10 cellular contexts compared by ENCODE assay signal in the genomic region with DNA sequence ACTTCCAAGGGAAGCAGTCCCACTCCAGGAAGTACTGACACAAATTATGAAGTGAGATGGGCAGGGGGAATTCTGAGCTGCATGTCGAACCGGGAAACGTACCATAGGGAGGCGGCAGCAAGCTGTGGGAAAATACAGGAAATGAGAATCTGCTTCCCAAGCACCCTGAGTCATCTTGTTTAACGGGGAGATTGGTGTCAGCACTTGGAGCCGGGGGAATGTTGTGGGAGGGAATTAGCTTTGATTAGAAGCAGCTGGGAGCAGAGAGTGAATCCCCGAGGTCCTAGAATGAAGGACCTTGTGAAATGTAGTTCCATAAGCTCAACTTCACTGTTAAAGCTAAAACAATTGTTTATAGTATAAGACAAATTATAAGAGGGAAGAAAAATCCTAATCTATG.
A peak's percentile ranks its signal among the peaks of the same experiment; 100 is the strongest.
DNase-seq lines count a peak whose midpoint lies in the region; ATAC-seq, FAIRE-seq and TF ChIP-seq lines count a peak whose summit lies in the region.
"Had no signal": no experiment of that assay in that cellular context is flagged by ENCODE, and none has a peak within 500 bp of the region (broad histone marks: within the 10 kb centered on the region; RNA-seq: fewer than 3 reads in every experiment).

No MANE protein-coding gene starts in this region.

- H3K79me2 ChIP-seq in trophoblast cell (ENCODE audit: control insufficient read depth, insufficient read depth, low read length, poor library complexity) (no peaks in the 10 kb centered on the region), Karpas-422 (ENCODE audit: low read length) (no peaks in the 10 kb centered on the region)

- CTCF ChIA-PET in A549 (lab: Yijun Ruan, JAX): interaction anchor here (0.7 to 2.3 kb wide), 13 partner anchors 9 to 696 kb away, joined by 3 to 12 read pairs (median 4); no protein-coding TSS in a partner anchor

- TF ChIP-seq CTCF in A549 (IDR thresholded peaks at IDR 0.05) (peak; percentile 37), epithelial cell of esophagus (IDR thresholded peaks at IDR 0.05; ENCODE audit: insufficient read depth, low read depth, low read length, missing control alignments) (peak; percentile 49)

- peak; percentile 62 to 67 for TF ChIP-seq RAD21 in A549 (conservative IDR thresholded peaks at IDR 0.05 in 1 of 2, IDR thresholded peaks at IDR 0.05 in 1 of 2)

- peak overlapping the region; percentile 77 for H2BK15ac ChIP-seq in mesenchymal stem cell (ENCODE audit: low read depth, poor library complexity, severe bottlenecking)

- H4K91ac ChIP-seq in mesenchymal stem cell (ENCODE audit: low read length) (peak overlapping the region; percentile 92), trophoblast cell (ENCODE audit: low read depth, low read length) (no peak overlapping the region)

- DNase-seq in A549 (ENCODE audit: low read depth in 1 of 2, low spot score in 1 of 2) (peak; percentile 69 to 87), NCI-H226 (peak; percentile 84), epithelial cell of esophagus (ENCODE audit: low read depth) (peak; percentile 89), mesenchymal stem cell (peak; percentile 99), trophoblast cell (no peak), Karpas-422 (no peak)
- DNase-seq: activated T-cell treated with anti-CD3 and anti-CD28 coated beads, Interleukin-2, amount 50 U/mL, for 1 hour had no signal

- no peaks in the 10 kb centered on the region for H3K36me3 ChIP-seq in mesenchymal stem cell (ENCODE audit: control insufficient read depth in 1 of 2, insufficient read depth in 2 of 2, low read depth in 1 of 2, low read length in 2 of 2)
- no peaks in the 10 kb centered on the region for H3K36me3 ChIP-seq in trophoblast cell (ENCODE audit: control insufficient read depth in 1 of 2, insufficient read depth in 2 of 2, low read length in 2 of 2)
- H3K36me3 ChIP-seq in Karpas-422 (ENCODE audit: insufficient read depth, low read length): no peaks in the 10 kb centered on the region
- H3K36me3 ChIP-seq: BLaER1 had no signal

- POLR2A ChIA-PET in A549 (lab: Yijun Ruan, JAX): interaction anchor here (0.5 to 2.2 kb wide), 4 partner anchors 11 to 519 kb away, joined by 3 to 20 read pairs (median 4); partner anchors contain the start of gene PFKFB3

- H3K9me3 ChIP-seq in A549 (no peaks in the 10 kb centered on the region), mesenchymal stem cell (ENCODE audit: control insufficient read depth, low read length) (no peaks in the 10 kb centered on the region), trophoblast cell (ENCODE audit: insufficient read depth, low read depth, low read length) (no peaks in the 10 kb centered on the region), Karpas-422 (ENCODE audit: low read length) (no peaks in the 10 kb centered on the region)

- H3K27ac ChIP-seq in A549 (peak overlapping the region; percentile 74 to 82), mesenchymal stem cell (ENCODE audit: low read length, poor library complexity, severe bottlenecking) (peak overlapping the region; percentile 17), trophoblast cell (ENCODE audit: low read depth, low read length) (no peak overlapping the region), Karpas-422 (ENCODE audit: low read length) (no peak overlapping the region)
- H3K27ac ChIP-seq: BLaER1 had no signal

- H2BK5ac ChIP-seq in mesenchymal stem cell (ENCODE audit: low read depth, low read length, poor library complexity, severe bottlenecking): no peak overlapping the region
- no peak overlapping the region for H2BK5ac ChIP-seq in trophoblast cell (ENCODE audit: low read depth, low read length, poor library complexity)

- H2BK12ac ChIP-seq in mesenchymal stem cell (ENCODE audit: low read length in 2 of 2) (peak overlapping the region; percentile 78 to 97), trophoblast cell (ENCODE audit: low read length) (no peak overlapping the region)

- 5% methylated on average over 7 of the region's 7 CpGs for WGBS in A549 (ENCODE audit: missing lambda C conversion rate)
- WGBS in mesenchymal stem cell: under 1% methylated on average over 6 of the region's 7 CpGs
- WGBS in trophoblast cell (ENCODE audit: extremely low coverage, insufficient coverage, insufficient read length): no CpG with 5 or more reads among the region's 7 CpGs

- H4K20me1 ChIP-seq in Karpas-422 (ENCODE audit: insufficient read depth, low read depth, low read length): no peaks in the 10 kb centered on the region
- H4K20me1 ChIP-seq: BLaER1 had no signal

- no peak for TF ChIP-seq POLR2A in A549 (IDR thresholded peaks at IDR 0.05; ENCODE audit: low read length)

- no peak overlapping the region for H4K12ac ChIP-seq in trophoblast cell (ENCODE audit: low read depth, low read length)

- peak; percentile 87 to 89 for ATAC-seq in A549
- ATAC-seq in HG03520 (IDR thresholded peaks at IDR 0.05; ENCODE audit: unreplicated experiment): no peak
- no peak for ATAC-seq in HG03025 (IDR thresholded peaks at IDR 0.05; ENCODE audit: low FRiP score, unreplicated experiment)

- FAIRE-seq in A549 (lab: Jason Lieb, UNC): peak; percentile 7

- no peaks in the 10 kb centered on the region for H3K9me2 ChIP-seq in Karpas-422 (replicated peaks; ENCODE audit: insufficient read depth, low read length)

- peak overlapping the region; percentile 29; the same call in 2 of the 3 replicates for H3K4me3 ChIP-seq in A549
- no peak overlapping the region for H3K4me3 ChIP-seq in epithelial cell of esophagus (ENCODE audit: low read length)
- peak overlapping the region in 1 of 2 experiments; percentile 69 for H3K4me3 ChIP-seq in mesenchymal stem cell (ENCODE audit: insufficient read depth in 1 of 2, low read depth in 1 of 2, low read length in 2 of 2)
- no peak overlapping the region for H3K4me3 ChIP-seq in trophoblast cell (ENCODE audit: low read depth, low read length)
- no peak overlapping the region for H3K4me3 ChIP-seq in Karpas-422 (ENCODE audit: low read length)
- H3K4me3 ChIP-seq: BLaER1 had no signal

- peak overlapping the region; percentile 93 for H4K8ac ChIP-seq in mesenchymal stem cell (ENCODE audit: low read length)
- H4K8ac ChIP-seq in trophoblast cell (ENCODE audit: low read depth, low read length): no peak overlapping the region

- no peak for TF ChIP-seq EP300 in A549 (IDR thresholded peaks at IDR 0.05)

- no peak overlapping the region for H3K14ac ChIP-seq in mesenchymal stem cell (ENCODE audit: low read length in 2 of 2)
- H3K14ac ChIP-seq in trophoblast cell (ENCODE audit: low read length): no peak overlapping the region

- H3K18ac ChIP-seq in mesenchymal stem cell (ENCODE audit: low read depth in 1 of 2, low read length in 2 of 2) (peak overlapping the region; percentile 85 to 94), trophoblast cell (ENCODE audit: low read length) (no peak overlapping the region)

- H3K4ac ChIP-seq in mesenchymal stem cell (ENCODE audit: low read depth in 1 of 2, low read length in 2 of 2) (peak overlapping the region; percentile 83 to 95), trophoblast cell (ENCODE audit: low read depth, low read length) (no peak overlapping the region)

- H3K79me1 ChIP-seq in mesenchymal stem cell (replicated peaks; ENCODE audit: low read length, poor library complexity, severe bottlenecking): no peaks in the 10 kb centered on the region
- no peaks in the 10 kb centered on the region for H3K79me1 ChIP-seq in trophoblast cell (ENCODE audit: low read length)

- H3K27me3 ChIP-seq in mesenchymal stem cell (ENCODE audit: control insufficient read depth in 1 of 2, insufficient read depth in 1 of 2, low read length in 2 of 2) (no peaks in the 10 kb centered on the region), trophoblast cell (ENCODE audit: insufficient read depth, low read length) (no peaks in the 10 kb centered on the region), Karpas-422 (ENCODE audit: low read length) (no peaks in the 10 kb centered on the region)
- H3K27me3 ChIP-seq: BLaER1 had no signal

- H3K4me2 ChIP-seq in A549: peak overlapping the region; percentile 87
- H3K4me2 ChIP-seq in mesenchymal stem cell (ENCODE audit: low read length, poor library complexity, severe bottlenecking): peak overlapping the region; percentile 45
- H3K4me2 ChIP-seq in trophoblast cell (ENCODE audit: low read length): no peak overlapping the region
- H3K4me2 ChIP-seq in Karpas-422 (ENCODE audit: low read depth, low read length, poor library complexity, severe bottlenecking): no peak overlapping the region
- H3K4me2 ChIP-seq: BLaER1 had no signal

- H2BK120ac ChIP-seq in mesenchymal stem cell (ENCODE audit: low read depth, low read length) (peak overlapping the region; percentile 85), trophoblast cell (ENCODE audit: insufficient read depth, low read length, poor library complexity) (no peak overlapping the region)

- peaks cover 32% of the 10 kb centered on the region for H3K4me1 ChIP-seq in A549
- peaks cover 3% of the 10 kb centered on the region for H3K4me1 ChIP-seq in mesenchymal stem cell (ENCODE audit: control insufficient read depth, insufficient read depth, low read depth, low read length)
- H3K4me1 ChIP-seq in trophoblast cell (ENCODE audit: control insufficient read depth in 1 of 2, insufficient read depth in 2 of 2, low read length in 2 of 2): no peaks in the 10 kb centered on the region
- no peaks in the 10 kb centered on the region for H3K4me1 ChIP-seq in Karpas-422 (ENCODE audit: low read length)
- H3K4me1 ChIP-seq: BLaER1 had no signal

- H3K23ac ChIP-seq in mesenchymal stem cell (ENCODE audit: low read length in 2 of 2) (no peak overlapping the region), trophoblast cell (ENCODE audit: low read length) (no peak overlapping the region)

- H3K9ac ChIP-seq in mesenchymal stem cell (ENCODE audit: low read length): peak overlapping the region; percentile 82
- no peak overlapping the region for H3K9ac ChIP-seq in trophoblast cell (ENCODE audit: low read length)
- no peak overlapping the region for H3K9ac ChIP-seq in Karpas-422 (ENCODE audit: low read length)
- H3K9ac ChIP-seq: BLaER1 had no signal

- no peak overlapping the region for H2AFZ ChIP-seq in mesenchymal stem cell (ENCODE audit: low read depth, low read length)
- no peak overlapping the region for H2AFZ ChIP-seq in trophoblast cell (ENCODE audit: insufficient read depth, low read length, poor library complexity)
- H2AFZ ChIP-seq in Karpas-422 (ENCODE audit: low read length): no peak overlapping the region

- H2AK5ac ChIP-seq in mesenchymal stem cell (ENCODE audit: low read length, severe bottlenecking) (no peak overlapping the region), trophoblast cell (ENCODE audit: low read length) (no peak overlapping the region)

TF ChIP-seq in A549, 52 proteins besides CTCF, POLR2A, EP300 and RAD21:
- TF ChIP-seq FOSL2 (IDR thresholded peaks at IDR 0.05) (no peak), FOSL2 (CRISPR knock-in tag; IDR thresholded peaks at IDR 0.05) (peak; percentile 70), RCOR1 (IDR thresholded peaks at IDR 0.05; ENCODE audit: low read depth, low read length) (no peak), MAX (IDR thresholded peaks at IDR 0.05) (peak; percentile 65), KDM1A (IDR thresholded peaks at IDR 0.05; ENCODE audit: low read depth) (no peak), SMC3 (IDR thresholded peaks at IDR 0.05) (peak; percentile 35; the same call in 2 of the 3 replicates), MAFK (IDR thresholded peaks at IDR 0.05; ENCODE audit: partially characterized antibody) (peak; percentile 78)

Comparison
In these comparisons a context has a peak if more than half of its experiments do, and no peak if none do; other contexts are left out.
1. ATAC-seq: peak in A549 (2 of 2); none in HG03520 (single experiment) and HG03025 (single experiment).
2. DNase-seq: peak in A549 (2 of 2), NCI-H226 (single experiment), epithelial cell of esophagus (single experiment) and mesenchymal stem cell (single experiment); none in trophoblast cell (0 of 2) and Karpas-422 (single experiment).
3. H3K27ac ChIP-seq: peak in A549 (2 of 2) and mesenchymal stem cell (single experiment); none in trophoblast cell (single experiment) and Karpas-422 (single experiment).
4. H3K4me2 ChIP-seq: peak in A549 (single experiment) and mesenchymal stem cell (single experiment); none in trophoblast cell (single experiment) and Karpas-422 (single experiment).